In genomic region chr1:39507230-39507928, GRCh38 we compare ENCODE assay signal across 11 cellular contexts. TPM values are rescaled to one million over a fixed set of nuclear protein-coding genes. Genes with fewer than 3 reads are reported as not detected.
DNase-seq lines count a peak whose midpoint lies in the region; ATAC-seq and TF ChIP-seq lines count a peak whose summit lies in the region.
"Had no signal": no experiment of that assay in that cellular context is flagged by ENCODE, and none has a peak within 500 bp of the region (broad histone marks: within the 10 kb centered on the region; RNA-seq: fewer than 3 reads in every experiment).

No MANE protein-coding gene starts in this region.

- no peak for TF ChIP-seq POLR2A in NB4 (IDR thresholded peaks at IDR 0.05; ENCODE audit: extremely low read depth, insufficient read length)

- no peaks in the 10 kb centered on the region for H3K36me3 ChIP-seq in DND-41 (ENCODE audit: insufficient read depth, low read length)
- no peaks in the 10 kb centered on the region for H3K36me3 ChIP-seq in trophoblast cell (ENCODE audit: control insufficient read depth in 1 of 2, insufficient read depth in 2 of 2, low read length in 2 of 2)
- H3K36me3 ChIP-seq: HAP-1 had no signal

- H2AFZ ChIP-seq in DND-41 (ENCODE audit: low read depth, low read length) (no peak overlapping the region), trophoblast cell (ENCODE audit: insufficient read depth, low read length, poor library complexity) (no peak overlapping the region)

- no peaks in the 10 kb centered on the region for H4K20me1 ChIP-seq in DND-41 (ENCODE audit: insufficient read depth, low read length)

- no peak overlapping the region for H3K4me3 Mint-ChIP-seq in brain
- H3K4me3 Mint-ChIP-seq in nephron progenitor cell: peak overlapping the region; percentile 39
- H3K4me3 Mint-ChIP-seq: central memory CD8-positive, alpha-beta T cell had no signal

- no peak for DNase-seq in DND-41
- DNase-seq in NB4 (ENCODE audit: low read depth): no peak
- DNase-seq in nephron progenitor cell: peak; percentile 33
- no peak for DNase-seq in activated CD4-positive, alpha-beta T cell treated with anti-CD3 and anti-CD28 coated beads, Interleukin-2, amount 50 U/mL, for 4 hours
- DNase-seq in trophoblast cell: no peak
- DNase-seq: psoas muscle had no signal

- no peak overlapping the region for H2BK5ac ChIP-seq in trophoblast cell (ENCODE audit: low read depth, low read length, poor library complexity)

- H3K27ac Mint-ChIP-seq in brain (peak overlapping the region in 1 of 5 experiments; percentile 18), nephron progenitor cell (no peak overlapping the region)

- ATAC-seq in DND-41 (ENCODE audit: insufficient read depth, low read depth) (no peak), HG02642 (IDR thresholded peaks at IDR 0.05; ENCODE audit: poor library complexity, unreplicated experiment) (no peak), GM19351 (IDR thresholded peaks at IDR 0.05; ENCODE audit: unreplicated experiment) (no peak)
- ATAC-seq: psoas muscle had no signal

- H3K4me3 ChIP-seq in DND-41 (ENCODE audit: low read depth in 1 of 2, low read length in 2 of 2) (no peak overlapping the region), NB4 (ENCODE audit: low read depth, low read length) (no peak overlapping the region), trophoblast cell (ENCODE audit: low read depth, low read length) (no peak overlapping the region)
- H3K4me3 ChIP-seq: HAP-1, psoas muscle had no signal

- no peak overlapping the region for H3K4ac ChIP-seq in trophoblast cell (ENCODE audit: low read depth, low read length)

- H3K9me3 ChIP-seq in DND-41 (ENCODE audit: insufficient read depth, low read length, severe bottlenecking): no peaks in the 10 kb centered on the region
- H3K9me3 ChIP-seq in trophoblast cell (ENCODE audit: insufficient read depth, low read depth, low read length): peaks cover 2% of the 10 kb centered on the region
- H3K9me3 ChIP-seq: HAP-1, psoas muscle had no signal

- H3K27ac ChIP-seq in DND-41 (ENCODE audit: low read length) (no peak overlapping the region), trophoblast cell (ENCODE audit: low read depth, low read length) (no peak overlapping the region)
- H3K27ac ChIP-seq: psoas muscle had no signal

- H3K4me1 Mint-ChIP-seq in brain (no peaks in the 10 kb centered on the region), nephron progenitor cell (peaks cover 32% of the 10 kb centered on the region)

- H4K12ac ChIP-seq in trophoblast cell (ENCODE audit: low read depth, low read length): no peak overlapping the region

- no peaks in the 10 kb centered on the region for H3K79me2 ChIP-seq in DND-41 (ENCODE audit: insufficient read depth, low read length)
- no peaks in the 10 kb centered on the region for H3K79me2 ChIP-seq in trophoblast cell (ENCODE audit: control insufficient read depth, insufficient read depth, low read length, poor library complexity)

- H4K91ac ChIP-seq in trophoblast cell (ENCODE audit: low read depth, low read length): no peak overlapping the region

- H2BK12ac ChIP-seq in trophoblast cell (ENCODE audit: low read length): no peak overlapping the region

- H3K23ac ChIP-seq in trophoblast cell (ENCODE audit: low read length): no peak overlapping the region

- H3K4me1 ChIP-seq in DND-41 (ENCODE audit: insufficient read depth, low read length) (no peaks in the 10 kb centered on the region), trophoblast cell (ENCODE audit: control insufficient read depth in 1 of 2, insufficient read depth in 2 of 2, low read length in 2 of 2) (no peaks in the 10 kb centered on the region)
- H3K4me1 ChIP-seq: HAP-1, psoas muscle had no signal

- H3K14ac ChIP-seq in trophoblast cell (ENCODE audit: low read length): no peak overlapping the region

- no peak overlapping the region for H2BK120ac ChIP-seq in trophoblast cell (ENCODE audit: insufficient read depth, low read length, poor library complexity)

- H3K27me3 ChIP-seq in DND-41 (ENCODE audit: insufficient read depth, low read length, poor library complexity) (no peaks in the 10 kb centered on the region), trophoblast cell (ENCODE audit: insufficient read depth, low read length) (no peaks in the 10 kb centered on the region)

- H2AK5ac ChIP-seq in trophoblast cell (ENCODE audit: low read length): no peak overlapping the region

- H3K9me3 Mint-ChIP-seq in brain (peaks cover 0 to 1% (median 1%) of the 10 kb centered on the region in 5 experiments), nephron progenitor cell (peaks cover 2% of the 10 kb centered on the region)
- H3K9me3 Mint-ChIP-seq: central memory CD8-positive, alpha-beta T cell had no signal

- no peaks in the 10 kb centered on the region for H3K79me1 ChIP-seq in trophoblast cell (ENCODE audit: low read length)

- H3K27me3 Mint-ChIP-seq in brain (peaks cover 4% of the 10 kb centered on the region), nephron progenitor cell (ENCODE audit: low read depth, poor library complexity) (peaks cover 17% of the 10 kb centered on the region)
- H3K27me3 Mint-ChIP-seq: central memory CD8-positive, alpha-beta T cell had no signal

- H3K18ac ChIP-seq in trophoblast cell (ENCODE audit: low read length): no peak overlapping the region

- H4K8ac ChIP-seq in trophoblast cell (ENCODE audit: low read depth, low read length): no peak overlapping the region

- H3K36me3 Mint-ChIP-seq in brain: no peaks in the 10 kb centered on the region
- H3K36me3 Mint-ChIP-seq in nephron progenitor cell (ENCODE audit: low read depth): no peaks in the 10 kb centered on the region

- H3K9ac ChIP-seq in DND-41 (ENCODE audit: low read depth, low read length) (no peak overlapping the region), trophoblast cell (ENCODE audit: low read length) (no peak overlapping the region)

- TF ChIP-seq CTCF in DND-41 (IDR thresholded peaks at IDR 0.05; ENCODE audit: borderline replicate concordance, extremely low read depth, low read length, poor library complexity, severe bottlenecking) (peak; percentile 39), NB4 (IDR thresholded peaks at IDR 0.05; ENCODE audit: low read depth, low read length) (peak; percentile 26), brain (conservative IDR thresholded peaks at IDR 0.05) (peak; percentile 32 to 60), nephron progenitor cell (IDR thresholded peaks at IDR 0.05) (no peak)

- no CpG with 5 or more reads among the region's 14 CpGs for WGBS in trophoblast cell (ENCODE audit: extremely low coverage, insufficient coverage, insufficient read length)

- H3K4me2 ChIP-seq in DND-41 (ENCODE audit: insufficient read depth, low read length) (no peak overlapping the region), trophoblast cell (ENCODE audit: low read length) (no peak overlapping the region)

RNA-seq across cellular contexts. Expression of gene BMP8A, which starts 15.9 kb away (rescaled TPM):
- polyA plus RNA-seq in brain (ENCODE audit: insufficient read depth, low read depth, low replicate concordance): 2.5 TPM
- not detected in 2 replicates for polyA plus RNA-seq in trophoblast cell (2013)
